Comparison of ENCODE assay signal across 8 cellular contexts in genomic region chr11:117232022-117232878, GRCh38. TPM values are rescaled to one million over a fixed set of nuclear protein-coding genes. Genes with fewer than 3 reads are reported as not detected.
A peak's percentile ranks its signal among the peaks of the same experiment; 100 is the strongest.
DNase-seq lines count a peak whose midpoint lies in the region; ATAC-seq and TF ChIP-seq lines count a peak whose summit lies in the region.

A gene with protein sequence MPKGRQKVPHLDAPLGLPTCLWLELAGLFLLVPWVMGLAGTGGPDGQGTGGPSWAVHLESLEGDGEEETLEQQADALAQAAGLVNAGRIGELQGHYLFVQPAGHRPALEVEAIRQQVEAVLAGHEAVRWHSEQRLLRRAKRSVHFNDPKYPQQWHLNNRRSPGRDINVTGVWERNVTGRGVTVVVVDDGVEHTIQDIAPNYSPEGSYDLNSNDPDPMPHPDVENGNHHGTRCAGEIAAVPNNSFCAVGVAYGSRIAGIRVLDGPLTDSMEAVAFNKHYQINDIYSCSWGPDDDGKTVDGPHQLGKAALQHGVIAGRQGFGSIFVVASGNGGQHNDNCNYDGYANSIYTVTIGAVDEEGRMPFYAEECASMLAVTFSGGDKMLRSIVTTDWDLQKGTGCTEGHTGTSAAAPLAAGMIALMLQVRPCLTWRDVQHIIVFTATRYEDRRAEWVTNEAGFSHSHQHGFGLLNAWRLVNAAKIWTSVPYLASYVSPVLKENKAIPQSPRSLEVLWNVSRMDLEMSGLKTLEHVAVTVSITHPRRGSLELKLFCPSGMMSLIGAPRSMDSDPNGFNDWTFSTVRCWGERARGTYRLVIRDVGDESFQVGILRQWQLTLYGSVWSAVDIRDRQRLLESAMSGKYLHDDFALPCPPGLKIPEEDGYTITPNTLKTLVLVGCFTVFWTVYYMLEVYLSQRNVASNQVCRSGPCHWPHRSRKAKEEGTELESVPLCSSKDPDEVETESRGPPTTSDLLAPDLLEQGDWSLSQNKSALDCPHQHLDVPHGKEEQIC (minus strand): TSS chr11:117232073. CDS start chr11:117229844, 2,229 bp downstream.
RNF214 (plus strand) TSS chr11:117232671; CDS start chr11:117234273, 1,602 bp downstream.

- peak within 1 kb of the TSS; percentile 65 for H3K27ac ChIP-seq in foreskin keratinocyte

- H2AFZ ChIP-seq in neuron (ENCODE audit: low read depth, low read length): peak within 1 kb of the TSS; percentile 93

- no peaks in the 10 kb centered on the region for H3K9me3 ChIP-seq in neuron (ENCODE audit: low read length)

- no peaks in the 10 kb centered on the region for H3K27me3 ChIP-seq in foreskin keratinocyte
- no peaks in the 10 kb centered on the region for H3K27me3 ChIP-seq in neuron (ENCODE audit: insufficient read depth, low read length)

- peaks cover 22% of the 10 kb centered on the region for H3K36me3 ChIP-seq in neuron (ENCODE audit: insufficient read depth, low read length)

- peak; percentile 50 for DNase-seq in DMS79 (lab: John Stamatoyannopoulos, UW)
- peak; percentile 77 for DNase-seq in KG1 (lab: John Stamatoyannopoulos, UW)
- peak; percentile 34 for DNase-seq in SHP77 treated with DMSO at 0.1 percent for 48 hours (lab: John Stamatoyannopoulos, UW)
- DNase-seq in activated gamma-delta T cell treated with anti-CD3 and anti-CD28 coated beads, Interleukin-2, amount 50 U/mL, for 16 hours (ENCODE audit: low read depth): peak; percentile 61
- peak; percentile 47 to 62 for DNase-seq in foreskin keratinocyte

- peak within 1 kb of the TSS; percentile 85 for H3K4me3 ChIP-seq in neuron (ENCODE audit: low read length)

- peak; percentile 95 for TF ChIP-seq CTCF in foreskin keratinocyte (conservative IDR thresholded peaks at IDR 0.05)
- no peak for TF ChIP-seq CTCF in subcutaneous adipose tissue (IDR thresholded peaks at IDR 0.05; ENCODE audit: low read depth)

- H3K4me1 ChIP-seq in foreskin keratinocyte: peaks cover 6% of the 10 kb centered on the region
- H3K4me1 ChIP-seq in neuron (ENCODE audit: insufficient read depth, low read length): peaks cover 27% of the 10 kb centered on the region

- ATAC-seq in GM21576 (IDR thresholded peaks at IDR 0.05; ENCODE audit: unreplicated experiment): peak; percentile 57
- peak; percentile 83 for ATAC-seq in foreskin keratinocyte

RNA-seq across cellular contexts. Expression of the first gene that starts in this region (rescaled TPM):
- 31.0 and 33.8 TPM in 2 replicates for total RNA-seq in foreskin keratinocyte
- 20.8 and 23.3 TPM in 2 replicates for polyA plus RNA-seq in foreskin keratinocyte
- 10 to 100 TPM; 26.2 to 91.0 (median 46.3) TPM for total RNA-seq in subcutaneous adipose tissue

RNA-seq across cellular contexts. Expression of gene RNF214, which starts in this region (rescaled TPM):
- total RNA-seq in foreskin keratinocyte (12.3 and 15.1 TPM in 2 replicates), subcutaneous adipose tissue (10 to 100 TPM; 13.2 to 17.9 (median 13.9) TPM)
- polyA plus RNA-seq in foreskin keratinocyte: 8.3 and 8.4 TPM in 2 replicates

Comparison
In these comparisons a context has a peak if more than half of its experiments do, and no peak if none do; other contexts are left out.
1. Peak in every context shown above with its lines: DNase-seq, ATAC-seq, H3K4me3 ChIP-seq and H3K27ac ChIP-seq.